Comparison of ENCODE assay signal across 20 cellular contexts in genomic region chr12:93989913-93990312, GRCh38.
"Had no signal": no experiment of that assay in that cellular context is flagged by ENCODE, and none has a peak within 500 bp of the region (broad histone marks: within the 10 kb centered on the region; RNA-seq: fewer than 3 reads in every experiment).

No MANE protein-coding gene starts in this region.

- H3K4me3 ChIP-seq: pancreas, thoracic aorta had no signal

- H3K9me3 ChIP-seq: pancreas, thoracic aorta had no signal

- H3K36me3 ChIP-seq: pancreas, thoracic aorta had no signal

- DNase-seq: activated naive CD4-positive, alpha-beta T cell treated with Interleukin-2 at 50 U/mL for 16 hours; activated naive CD8-positive, alpha-beta T cell treated with anti-CD3 and anti-CD28 coated beads for 36 hours; activated T-cell treated with anti-CD3 and anti-CD28 coated beads, Interleukin-2, amount 50 U/mL, for 1 hour; central memory CD4-positive, alpha-beta T cell; effector memory CD4-positive, alpha-beta T cell; foreskin melanocyte; immature natural killer cell; left ventricle myocardium superior; midbrain; natural killer cell; pancreas; right cardiac atrium; stimulated activated CD4-positive, alpha-beta T cell treated with anti-CD3 and anti-CD28 coated beads, Interleukin-4, amount 100 ng/mL, for 24 hours; stimulated activated naive CD4-positive, alpha-beta T cell treated with Interleukin-2 at 50 U/mL for 16 hours; T-helper 9 cell had no signal

- H3K27ac ChIP-seq: pancreas, thoracic aorta had no signal

- H3K4me1 ChIP-seq: pancreas had no signal

- ATAC-seq: esophagus mucosa, left ventricle myocardium superior, natural killer cell, pancreas, right cardiac atrium, WTC11 had no signal

- FAIRE-seq: colon, endothelial cell of umbilical vein, pancreas had no signal

- H3K27me3 ChIP-seq: pancreas had no signal
